In genomic region chr2:84493494-84493893, GRCh38 we compare ENCODE assay signal across 14 cellular contexts. TPM values are rescaled to one million over a fixed set of nuclear protein-coding genes. Genes with fewer than 3 reads are reported as not detected.
DNase-seq lines count a peak whose midpoint lies in the region; ATAC-seq lines count a peak whose summit lies in the region.
"Had no signal": no experiment of that assay in that cellular context is flagged by ENCODE, and none has a peak within 500 bp of the region (broad histone marks: within the 10 kb centered on the region; RNA-seq: fewer than 3 reads in every experiment).

No MANE protein-coding gene starts in this region.

- no peaks in the 10 kb centered on the region for H3K4me1 ChIP-seq in adipocyte (ENCODE audit: control insufficient read depth, insufficient read depth, low read length)
- H3K4me1 ChIP-seq: BLaER1 had no signal

- H3K4me3 ChIP-seq in adipocyte (ENCODE audit: low read length): no peak overlapping the region
- H3K4me3 ChIP-seq: BLaER1, heart right ventricle, lung had no signal

- in situ Hi-C loops in ACHN (cut with HindIII; ENCODE audit: low pct_ligation_motif_present, low pct_unique_long_range_greater_than_20kb, low sequenced_read_pairs): no loop called here

- no peaks in the 10 kb centered on the region for H3K27me3 ChIP-seq in adipocyte (replicated peaks; ENCODE audit: control insufficient read depth, insufficient read depth, low read length)
- H3K27me3 ChIP-seq: BLaER1, heart right ventricle had no signal

- H3K36me3 ChIP-seq in adipocyte (ENCODE audit: control insufficient read depth, insufficient read depth, low read length, severe bottlenecking): no peaks in the 10 kb centered on the region
- H3K36me3 ChIP-seq: BLaER1, heart right ventricle had no signal

- no peak overlapping the region for H3K9ac ChIP-seq in adipocyte (ENCODE audit: low read length)
- H3K9ac ChIP-seq: BLaER1 had no signal

- ATAC-seq in HG02623 (IDR thresholded peaks at IDR 0.05; ENCODE audit: unreplicated experiment) (no peak), GM19467 (IDR thresholded peaks at IDR 0.05; ENCODE audit: unreplicated experiment) (no peak), HG03342 (IDR thresholded peaks at IDR 0.05; ENCODE audit: unreplicated experiment) (no peak)
- ATAC-seq: heart right ventricle had no signal

- DNase-seq in ACHN: peak; percentile 90
- DNase-seq in HK-2 (ENCODE audit: unreplicated experiment): peak; percentile 54
- DNase-seq in adipocyte (ENCODE audit: low read depth): peak; percentile 83
- DNase-seq in glomerular endothelial cell (ENCODE audit: extremely low read depth, low read depth, low spot score): peak; percentile 72
- DNase-seq in inferior parietal cortex (ENCODE audit: extremely low spot score): no peak
- DNase-seq: activated CD4-positive, alpha-beta T cell treated with anti-CD3 and anti-CD28 coated beads, Interleukin-2, amount 50 U/mL, for 4 hours; activated naive CD4-positive, alpha-beta T cell; heart right ventricle; Kasumi-1 had no signal

- no peaks in the 10 kb centered on the region for H3K9me3 ChIP-seq in adipocyte (ENCODE audit: control insufficient read depth, low read length)
- H3K9me3 ChIP-seq: BLaER1, heart right ventricle had no signal

RNA-seq across cellular contexts. Expression of gene DNAH6, which starts 22.8 kb away (rescaled TPM):
- total RNA-seq in glomerular endothelial cell: 0.05 TPM in 1 of 2 replicates, not detected in the other

RNA-seq across cellular contexts. Expression of gene SUCLG1, which starts 34.4 kb away (rescaled TPM):
- total RNA-seq in glomerular endothelial cell: 56.3 and 85.4 TPM in 2 replicates
